In the genomic region with DNA sequence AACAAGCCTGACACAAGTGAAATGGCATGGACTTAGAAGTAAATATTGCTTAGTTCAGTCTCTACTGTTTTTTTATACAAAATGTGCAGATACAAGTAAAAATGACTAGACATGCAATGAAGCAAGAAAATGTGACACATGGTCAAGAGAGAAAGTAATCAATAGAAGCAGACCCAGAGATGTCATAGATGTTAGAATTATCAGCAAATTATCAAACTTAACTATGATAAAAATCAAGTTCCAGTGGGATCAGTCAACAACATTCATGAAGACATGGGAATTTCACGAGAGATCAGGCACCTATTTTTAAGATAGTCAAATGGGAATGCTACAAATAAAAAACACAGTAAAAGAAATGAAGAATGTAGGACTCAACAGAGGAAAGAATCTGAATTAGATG, we compare ENCODE assay signal across 26 cellular contexts.
"Had no signal": no experiment of that assay in that cellular context is flagged by ENCODE, and none has a peak within 500 bp of the region (broad histone marks: within the 10 kb centered on the region; RNA-seq: fewer than 3 reads in every experiment).

No MANE protein-coding gene starts in this region.

- DNase-seq: stimulated activated CD4-positive, alpha-beta T cell treated with anti-CD3 and anti-CD28 coated beads, Interleukin-2, amount 100 ng/mL, for 48 hours; stimulated activated CD4-positive, alpha-beta T cell treated with anti-CD3 and anti-CD28 coated beads, Interleukin-4, amount 100 ng/mL, for 1 hour; stimulated activated CD4-positive, alpha-beta T cell treated with anti-CD3 and anti-CD28 coated beads, Interleukin-4, amount 100 ng/mL, for 24 hours; stimulated activated CD4-positive, alpha-beta T cell treated with anti-CD3 and anti-CD28 coated beads, Interleukin-4, amount 100 ng/mL, for 4 hours; stimulated activated CD8-positive, alpha-beta memory T cell treated with anti-CD3 and anti-CD28 coated beads, Interleukin-4, amount 100 ng/mL, for 48 hours; stimulated activated naive B cell treated with anti-CD40 and anti-IgM and Interleukin-4, amounts not matched to agents 10 μg/mL and 1 μg/mL and 100 μg/mL, for 72 hours; stimulated activated naive CD4-positive, alpha-beta T cell; stimulated activated naive CD4-positive, alpha-beta T cell treated with Interleukin-2 at 50 U/mL for 16 hours; stimulated activated naive CD8-positive, alpha-beta T cell treated with anti-CD3 and anti-CD28 coated beads, Interleukin-15, amount 100 ng/mL, for 72 hours; stimulated activated naive CD8-positive, alpha-beta T cell treated with anti-CD3 and anti-CD28 coated beads, Interleukin-15, Interleukin-2, amounts not matched to agents 100 U/mL and 50 U/mL, for 24 hours; stomach; substantia nigra; testis; thyroid gland; tibial artery; transverse colon; upper lobe of right lung; uterus had no signal

- H3K36me3 ChIP-seq: stomach, suprapubic skin, thoracic aorta, thyroid gland, tibial artery, transverse colon, upper lobe of right lung, uterus, vagina had no signal

- H3K27ac ChIP-seq: stomach, suprapubic skin, testis, thoracic aorta, thyroid gland, tibial artery, tibial nerve, transverse colon, upper lobe of right lung, uterus, vagina had no signal

- H3K27ac Mint-ChIP-seq: stimulated activated effector memory CD8-positive, alpha-beta T cell treated with anti-CD3 and anti-CD28 coated beads, Interleukin-12 subunit alpha, Interleukin-12 subunit beta, amount 100 ng/mL, for 72 hours; stimulated activated memory B cell treated with anti-CD40 and anti-IgM and Interleukin-4, amounts not matched to agents 10 μg/mL and 1 μg/mL and 100 μg/mL, for 72 hours; stimulated activated naive B cell treated with anti-CD40 and anti-IgM and Interleukin-4, amounts not matched to agents 10 μg/mL and 1 μg/mL and 100 μg/mL, for 72 hours; stimulated activated naive CD8-positive, alpha-beta T cell treated with anti-CD3 and anti-CD28 coated beads, Interleukin-15, amount 100 ng/mL, for 72 hours; stimulated activated naive CD8-positive, alpha-beta T cell treated with anti-CD3 and anti-CD28 coated beads, Interleukin-15, Interleukin-2, amounts not matched to agents 100 ng/mL and 50 ng/mL, for 24 hours; type B pancreatic cell had no signal

- H3K4me3 ChIP-seq: stomach, suprapubic skin, testis, thoracic aorta, thyroid gland, tibial artery, tibial nerve, transverse colon, upper lobe of right lung, uterus, vagina had no signal

- H3K36me3 Mint-ChIP-seq: stimulated activated effector memory CD8-positive, alpha-beta T cell treated with anti-CD3 and anti-CD28 coated beads, Interleukin-12 subunit alpha, Interleukin-12 subunit beta, amount 100 ng/mL, for 72 hours; stimulated activated memory B cell treated with anti-CD40 and anti-IgM and Interleukin-4, amounts not matched to agents 10 μg/mL and 1 μg/mL and 100 μg/mL, for 72 hours; type B pancreatic cell had no signal

- H3K4me3 Mint-ChIP-seq: stimulated activated effector memory CD8-positive, alpha-beta T cell treated with anti-CD3 and anti-CD28 coated beads, Interleukin-12 subunit alpha, Interleukin-12 subunit beta, amount 100 ng/mL, for 72 hours; stimulated activated memory B cell treated with anti-CD40 and anti-IgM and Interleukin-4, amounts not matched to agents 10 μg/mL and 1 μg/mL and 100 μg/mL, for 72 hours; stimulated activated naive B cell treated with anti-CD40 and anti-IgM and Interleukin-4, amounts not matched to agents 10 μg/mL and 1 μg/mL and 100 μg/mL, for 72 hours; stimulated activated naive CD8-positive, alpha-beta T cell treated with anti-CD3 and anti-CD28 coated beads, Interleukin-15, amount 100 ng/mL, for 72 hours; stimulated activated naive CD8-positive, alpha-beta T cell treated with anti-CD3 and anti-CD28 coated beads, Interleukin-15, Interleukin-2, amounts not matched to agents 100 ng/mL and 50 ng/mL, for 24 hours; type B pancreatic cell had no signal

- H3K27me3 Mint-ChIP-seq: stimulated activated memory B cell treated with anti-CD40 and anti-IgM and Interleukin-4, amounts not matched to agents 10 μg/mL and 1 μg/mL and 100 μg/mL, for 72 hours; stimulated activated naive B cell treated with anti-CD40 and anti-IgM and Interleukin-4, amounts not matched to agents 10 μg/mL and 1 μg/mL and 100 μg/mL, for 72 hours; stimulated activated naive CD8-positive, alpha-beta T cell treated with anti-CD3 and anti-CD28 coated beads, Interleukin-15, amount 100 ng/mL, for 72 hours; type B pancreatic cell had no signal

- H3K4me1 ChIP-seq: stomach, suprapubic skin, testis, thyroid gland, tibial artery, tibial nerve, transverse colon, upper lobe of right lung, uterus, vagina had no signal

- ATAC-seq: stimulated activated effector memory CD8-positive, alpha-beta T cell treated with anti-CD3 and anti-CD28 coated beads, Interleukin-12 subunit alpha, Interleukin-12 subunit beta, amount 100 ng/mL, for 72 hours; stimulated activated memory B cell treated with anti-CD40 and anti-IgM and Interleukin-4, amounts not matched to agents 10 μg/mL and 1 μg/mL and 100 μg/mL, for 72 hours; stimulated activated naive B cell treated with anti-CD40 and anti-IgM and Interleukin-4, amounts not matched to agents 10 μg/mL and 1 μg/mL and 100 μg/mL, for 72 hours; stimulated activated naive CD8-positive, alpha-beta T cell treated with anti-CD3 and anti-CD28 coated beads, Interleukin-15, amount 100 ng/mL, for 72 hours; stimulated activated naive CD8-positive, alpha-beta T cell treated with anti-CD3 and anti-CD28 coated beads, Interleukin-15, Interleukin-2, amounts not matched to agents 100 U/mL and 50 U/mL, for 24 hours; upper lobe of right lung had no signal

- H3K27me3 ChIP-seq: stomach, suprapubic skin, testis, thyroid gland, tibial artery, tibial nerve, transverse colon, upper lobe of right lung, uterus, vagina had no signal

- H3K4me1 Mint-ChIP-seq: stimulated activated effector memory CD8-positive, alpha-beta T cell treated with anti-CD3 and anti-CD28 coated beads, Interleukin-12 subunit alpha, Interleukin-12 subunit beta, amount 100 ng/mL, for 72 hours; stimulated activated memory B cell treated with anti-CD40 and anti-IgM and Interleukin-4, amounts not matched to agents 10 μg/mL and 1 μg/mL and 100 μg/mL, for 72 hours; stimulated activated naive B cell treated with anti-CD40 and anti-IgM and Interleukin-4, amounts not matched to agents 10 μg/mL and 1 μg/mL and 100 μg/mL, for 72 hours; stimulated activated naive CD8-positive, alpha-beta T cell treated with anti-CD3 and anti-CD28 coated beads, Interleukin-15, amount 100 ng/mL, for 72 hours had no signal

- H3K9me3 ChIP-seq: testis, thyroid gland, vagina had no signal
